In genomic region chr5:77211013-77211690, GRCh38 we compare ENCODE assay signal across 9 cellular contexts. TPM values are rescaled to one million over a fixed set of nuclear protein-coding genes. Genes with fewer than 3 reads are reported as not detected.
DNase-seq lines count a peak whose midpoint lies in the region; ATAC-seq and TF ChIP-seq lines count a peak whose summit lies in the region.
"Had no signal": no experiment of that assay in that cellular context is flagged by ENCODE, and none has a peak within 500 bp of the region (broad histone marks: within the 10 kb centered on the region; RNA-seq: fewer than 3 reads in every experiment).

No MANE protein-coding gene starts in this region.

- H3K27ac Mint-ChIP-seq in WTC11: no peak overlapping the region
- no peak overlapping the region for H3K27ac Mint-ChIP-seq in stimulated activated naive B cell treated with anti-CD40 and anti-IgM and Interleukin-4, amounts not matched to agents 10 μg/mL and 1 μg/mL and 100 μg/mL, for 72 hours

- no peaks in the 10 kb centered on the region for H3K9me3 Mint-ChIP-seq in WTC11
- H3K9me3 Mint-ChIP-seq in stimulated activated naive B cell treated with anti-CD40 and anti-IgM and Interleukin-4, amounts not matched to agents 10 μg/mL and 1 μg/mL and 100 μg/mL, for 72 hours: peaks cover 0 to 3% of the 10 kb centered on the region in 2 donors

- POLR2A ChIA-PET in WTC11 (lab: Charles Lee): no interaction called here

- CTCF ChIA-PET in WTC11 (lab: Charles Lee): interaction anchor here (1.0 to 1.5 kb wide), 2 partner anchors 134 to 336 kb away, joined by 3 to 6 read pairs; no protein-coding TSS in a partner anchor

- H3K9ac ChIP-seq in iPS-15b (ENCODE audit: low read depth, low read length): no peak overlapping the region

- H3K27me3 ChIP-seq in iPS-15b (ENCODE audit: control insufficient read depth, insufficient read depth, low read length): peaks cover 74% of the 10 kb centered on the region

- peak overlapping the region; percentile 73 for H3K4me3 Mint-ChIP-seq in WTC11
- H3K4me3 Mint-ChIP-seq in stimulated activated naive B cell treated with anti-CD40 and anti-IgM and Interleukin-4, amounts not matched to agents 10 μg/mL and 1 μg/mL and 100 μg/mL, for 72 hours: peak overlapping the region; percentile 69 to 76

- H3K36me3 Mint-ChIP-seq in WTC11: no peaks in the 10 kb centered on the region
- H3K36me3 Mint-ChIP-seq in stimulated activated naive B cell treated with anti-CD40 and anti-IgM and Interleukin-4, amounts not matched to agents 10 μg/mL and 1 μg/mL and 100 μg/mL, for 72 hours: peaks cover 5% of the 10 kb centered on the region in 2 donors

- H3K4me1 ChIP-seq in iPS-15b (ENCODE audit: control insufficient read depth, insufficient read depth, low read length): peaks cover 3% of the 10 kb centered on the region

- H3K36me3 ChIP-seq in iPS-15b (ENCODE audit: control insufficient read depth, insufficient read depth, low read length): no peaks in the 10 kb centered on the region

- peak; percentile 81 for ATAC-seq in WTC11
- peak; percentile 22 to 33 for ATAC-seq in stimulated activated naive B cell treated with anti-CD40 and anti-IgM and Interleukin-4, amounts not matched to agents 10 μg/mL and 1 μg/mL and 100 μg/mL, for 72 hours (replicated peaks)

- H3K9me3 ChIP-seq in iPS-15b (ENCODE audit: control insufficient read depth, insufficient read depth, low read length): no peaks in the 10 kb centered on the region

- no peak for TF ChIP-seq CTCF in WTC11 (IDR thresholded peaks at IDR 0.05)

- H3K4me1 Mint-ChIP-seq in WTC11: peaks cover 11% of the 10 kb centered on the region
- H3K4me1 Mint-ChIP-seq in stimulated activated naive B cell treated with anti-CD40 and anti-IgM and Interleukin-4, amounts not matched to agents 10 μg/mL and 1 μg/mL and 100 μg/mL, for 72 hours: peaks cover 12 to 19% of the 10 kb centered on the region in 2 donors

- peaks cover 67% of the 10 kb centered on the region for H3K27me3 Mint-ChIP-seq in WTC11 (ENCODE audit: low read depth)
- H3K27me3 Mint-ChIP-seq in stimulated activated naive B cell treated with anti-CD40 and anti-IgM and Interleukin-4, amounts not matched to agents 10 μg/mL and 1 μg/mL and 100 μg/mL, for 72 hours: peaks cover 56 to 60% of the 10 kb centered on the region in 2 donors

- peak; percentile 43 for DNase-seq in DMS 273 (lab: John Stamatoyannopoulos, UW; ENCODE audit: unreplicated experiment)
- no peak for DNase-seq in DMS 273 treated with DMSO at 0.1 percent for 48 hours (lab: John Stamatoyannopoulos, UW)
- DNase-seq in WTC11 (ENCODE audit: low spot score): peak; percentile 41
- DNase-seq in stimulated activated naive B cell treated with anti-CD40 and anti-IgM and Interleukin-4, amounts not matched to agents 10 μg/mL and 1 μg/mL and 100 μg/mL, for 72 hours: no peak
- DNase-seq in HuH-7 (ENCODE audit: low spot score): no peak
- no peak for DNase-seq in activated CD4-positive, alpha-beta T cell treated with anti-CD3 and anti-CD28 coated beads, Interleukin-2, amount 50 U/mL, for 1 hour
- DNase-seq in COR-L47 (lab: John Stamatoyannopoulos, UW): no peak

- H3K4me3 ChIP-seq in iPS-15b (ENCODE audit: low read depth, low read length): peak overlapping the region; percentile 55

TF ChIP-seq in WTC11, 78 proteins besides CTCF, POLR2A, EP300 and RAD21 (continues in another document):
- no peak for TF ChIP-seq FOXP1 (CRISPR knock-in tag; IDR thresholded peaks at IDR 0.05; ENCODE audit: borderline replicate concordance)
- TF ChIP-seq CREM (CRISPR knock-in tag; IDR thresholded peaks at IDR 0.05): no peak
- TF ChIP-seq SMAD4 (CRISPR knock-in tag; IDR thresholded peaks at IDR 0.05): peak; percentile 74; the same call in 1 of the 2 replicates
- TF ChIP-seq IRF2 (CRISPR knock-in tag; IDR thresholded peaks at IDR 0.05; ENCODE audit: borderline replicate concordance, low read depth): no peak
- TF ChIP-seq ARID4B (CRISPR knock-in tag; IDR thresholded peaks at IDR 0.05; ENCODE audit: borderline replicate concordance): 0 out of 2 replicates have a peak, but pooled peaks have one; percentile 32
- TF ChIP-seq SOX15 (CRISPR knock-in tag; IDR thresholded peaks at IDR 0.05): no peak
- no peak for TF ChIP-seq MAX (CRISPR knock-in tag; IDR thresholded peaks at IDR 0.05)
- TF ChIP-seq KAT7 (CRISPR knock-in tag; IDR thresholded peaks at IDR 0.05; ENCODE audit: borderline replicate concordance): no peak
- TF ChIP-seq NR2C2 (CRISPR knock-in tag; IDR thresholded peaks at IDR 0.05): no peak
- no peak for TF ChIP-seq FOXP4 (CRISPR knock-in tag; IDR thresholded peaks at IDR 0.05)
- 0 out of 2 replicates have a peak, but pooled peaks have one; percentile 32 for TF ChIP-seq JUN (CRISPR knock-in tag; IDR thresholded peaks at IDR 0.05)
- TF ChIP-seq ZNF317 (CRISPR knock-in tag; IDR thresholded peaks at IDR 0.05; ENCODE audit: borderline replicate concordance, low read depth): no peak
- TF ChIP-seq MLX (CRISPR knock-in tag; IDR thresholded peaks at IDR 0.05): no peak
- no peak for TF ChIP-seq NR3C1 (CRISPR knock-in tag; conservative IDR thresholded peaks at IDR 0.05; ENCODE audit: low read depth)
- TF ChIP-seq ESRRA (CRISPR knock-in tag; IDR thresholded peaks at IDR 0.05; ENCODE audit: borderline replicate concordance): 0 out of 2 replicates have a peak, but pooled peaks have one; percentile 19
- TF ChIP-seq ZBTB21 (CRISPR knock-in tag; IDR thresholded peaks at IDR 0.05; ENCODE audit: borderline replicate concordance): 0 out of 2 replicates have a peak, but pooled peaks have one; percentile 25
- TF ChIP-seq RELA (CRISPR knock-in tag; IDR thresholded peaks at IDR 0.05; ENCODE audit: borderline replicate concordance): 0 out of 2 replicates have a peak, but pooled peaks have one; percentile 45
- TF ChIP-seq HMGA2 (CRISPR knock-in tag; IDR thresholded peaks at IDR 0.05): no peak
- TF ChIP-seq ZSCAN18 (CRISPR knock-in tag; IDR thresholded peaks at IDR 0.05): no peak
- TF ChIP-seq RORB (CRISPR knock-in tag; IDR thresholded peaks at IDR 0.05): no peak

RNA-seq across cellular contexts. Expression of gene PDE8B, which starts 0.7 kb away (rescaled TPM):
- total RNA-seq in WTC11 (2021): 0.31 to 0.62 TPM (median 0.53 TPM) in 3 replicates
- total RNA-seq: SK-MEL-5 had no signal

Comparison
In these comparisons a context has a peak if more than half of its experiments do, and no peak if none do; other contexts are left out.
1. DNase-seq: peak in DMS 273 (single experiment) and WTC11 (single experiment); none in DMS 273 treated with DMSO at 0.1 percent for 48 hours (single experiment), stimulated activated naive B cell treated with anti-CD40 and anti-IgM and Interleukin-4, amounts not matched to agents 10 μg/mL and 1 μg/mL and 100 μg/mL, for 72 hours (single experiment), HuH-7 (single experiment), activated CD4-positive, alpha-beta T cell treated with anti-CD3 and anti-CD28 coated beads, Interleukin-2, amount 50 U/mL, for 1 hour (single experiment) and COR-L47 (single experiment).